Comparison of ENCODE assay signal across 7 cellular contexts in genomic region chr2:137913169-137913568, GRCh38. TPM values are rescaled to one million over a fixed set of nuclear protein-coding genes. Genes with fewer than 3 reads are reported as not detected.
"Had no signal": no experiment of that assay in that cellular context is flagged by ENCODE, and none has a peak within 500 bp of the region (broad histone marks: within the 10 kb centered on the region; RNA-seq: fewer than 3 reads in every experiment).

No MANE protein-coding gene starts in this region.

- H3K4me3 ChIP-seq: GM23338 had no signal

- H2AFZ ChIP-seq: GM23338 had no signal

- ATAC-seq: GM23338, HepG2 had no signal

- H3K4me1 Mint-ChIP-seq: GM23338, IgD-negative memory B cell had no signal

- DNase-seq: H9, HCEC 1CT, KBM-7 had no signal

- H3K27me3 Mint-ChIP-seq: IgD-negative memory B cell had no signal

- H3K27ac Mint-ChIP-seq: GM23338, H9, IgD-negative memory B cell had no signal

- H3K4me3 Mint-ChIP-seq: GM23338, H9, IgD-negative memory B cell had no signal

- H3K9me3 Mint-ChIP-seq: GM23338, H9, IgD-negative memory B cell had no signal

- H3K4me2 ChIP-seq: GM23338 had no signal

RNA-seq across cellular contexts. Expression of gene HNMT, which starts 51.1 kb away (rescaled TPM):
- total RNA-seq: HT1080 had no signal
- polyA plus RNA-seq: IgD-negative memory B cell had no signal
